Comparison of ENCODE assay signal across 11 cellular contexts in genomic region chr7:107559864-107560263, GRCh38. TPM values are rescaled to one million over a fixed set of nuclear protein-coding genes. Genes with fewer than 3 reads are reported as not detected.
DNase-seq lines count a peak whose midpoint lies in the region; TF ChIP-seq lines count a peak whose summit lies in the region.
"Had no signal": no experiment of that assay in that cellular context is flagged by ENCODE, and none has a peak within 500 bp of the region (broad histone marks: within the 10 kb centered on the region; RNA-seq: fewer than 3 reads in every experiment).

No MANE protein-coding gene starts in this region.

- H3K36me3 ChIP-seq in A673 (ENCODE audit: insufficient read depth, low read length, poor library complexity, severe bottlenecking): peaks cover 4% of the 10 kb centered on the region

- CTCF ChIA-PET in A673 (lab: Charles Lee): no interaction called here

- TF ChIP-seq CTCF in A673 (conservative IDR thresholded peaks at IDR 0.05; ENCODE audit: low read depth, low read length): no peak

- peaks cover 25% of the 10 kb centered on the region for H3K36me3 Mint-ChIP-seq in activated naive CD8-positive, alpha-beta T cell treated with anti-CD3 and anti-CD28 coated beads for 36 hours

- no peak overlapping the region for H3K4me3 Mint-ChIP-seq in activated naive CD8-positive, alpha-beta T cell treated with anti-CD3 and anti-CD28 coated beads for 36 hours
- H3K4me3 Mint-ChIP-seq: GM23338 had no signal

- peak; percentile 12 for DNase-seq in A673 (ENCODE audit: low spot score)
- peak; percentile 72 for DNase-seq in ELR (ENCODE audit: low read depth)
- DNase-seq in activated naive CD8-positive, alpha-beta T cell treated with anti-CD3 and anti-CD28 coated beads for 36 hours: no peak
- peak; percentile 22 for DNase-seq in foreskin melanocyte
- no peak for DNase-seq in DMS153 treated with DMSO at 0.1 percent for 48 hours (lab: John Stamatoyannopoulos, UW; ENCODE audit: unreplicated experiment)
- no peak for DNase-seq in HK-2 (ENCODE audit: unreplicated experiment)
- no peak for DNase-seq in islet precursor cell
- no peak for DNase-seq in caudate nucleus (lab: John Stamatoyannopoulos, UW)
- DNase-seq: activated gamma-delta T cell, NCI-H1092 treated with DMSO at 0.1 percent for 48 hours had no signal

- no peak overlapping the region for H3K4me3 ChIP-seq in A673 (ENCODE audit: low read depth, low read length, poor library complexity, severe bottlenecking)
- H3K4me3 ChIP-seq: GM23338 had no signal

- POLR2A ChIA-PET in A673 (lab: Charles Lee; ENCODE audit: low non-redundant PET): no interaction called here

- H3K27ac ChIP-seq in A673 (ENCODE audit: low read depth, low read length, poor library complexity, severe bottlenecking) (no peak overlapping the region), caudate nucleus (ENCODE audit: low read depth, low read length) (no peak overlapping the region)

- no peaks in the 10 kb centered on the region for H3K9me3 ChIP-seq in A673 (ENCODE audit: low read depth, low read length, poor library complexity, severe bottlenecking)

- H3K4me1 Mint-ChIP-seq in activated naive CD8-positive, alpha-beta T cell treated with anti-CD3 and anti-CD28 coated beads for 36 hours: peaks cover 55% of the 10 kb centered on the region

- H3K9me3 Mint-ChIP-seq in activated naive CD8-positive, alpha-beta T cell treated with anti-CD3 and anti-CD28 coated beads for 36 hours: no peaks in the 10 kb centered on the region
- H3K9me3 Mint-ChIP-seq: GM23338 had no signal

- no TSS peak for BruUV-seq in A673 (replicated peaks; lab: Mats Ljungman, UMichigan)

- peak overlapping the region; percentile 74 for H3K27ac Mint-ChIP-seq in activated naive CD8-positive, alpha-beta T cell treated with anti-CD3 and anti-CD28 coated beads for 36 hours
- H3K27ac Mint-ChIP-seq: GM23338 had no signal

- H3K4me1 ChIP-seq in A673 (ENCODE audit: insufficient read depth, low read length, poor library complexity, severe bottlenecking): peaks cover 12% of the 10 kb centered on the region

- no peaks in the 10 kb centered on the region for H3K27me3 ChIP-seq in A673 (replicated peaks; ENCODE audit: insufficient read depth, low read depth, low read length, poor library complexity)

- no peaks in the 10 kb centered on the region for H3K27me3 Mint-ChIP-seq in activated naive CD8-positive, alpha-beta T cell treated with anti-CD3 and anti-CD28 coated beads for 36 hours

- intact Hi-C loops in A673 (cut with micrococcal nuclease; ENCODE audit: unreplicated experiment): loop anchor here (5.0 kb wide), 1 partner anchor 88 kb away; the partner anchor contains the start of gene GPR22

RNA-seq across cellular contexts. Expression of gene COG5, which starts 3.9 kb away (rescaled TPM):
- total RNA-seq in A673 (2021): 32.2 and 34.1 TPM in 2 replicates
- 10 to 100 TPM; 29.6 TPM for total RNA-seq in activated naive CD8-positive, alpha-beta T cell treated with anti-CD3 and anti-CD28 coated beads for 36 hours

RNA-seq across cellular contexts. Expression of gene DUS4L, which starts 3.9 kb away (rescaled TPM):
- total RNA-seq in A673 (2021): 12.6 and 14.4 TPM in 2 replicates
- 10 to 100 TPM; 14.5 to 15.3 TPM for total RNA-seq in activated naive CD8-positive, alpha-beta T cell treated with anti-CD3 and anti-CD28 coated beads for 36 hours

RNA-seq across cellular contexts. Expression of gene BCAP29, which starts 20.2 kb away (rescaled TPM):
- total RNA-seq in A673 (2021): 30.3 and 32.0 TPM in 2 replicates
- 10 to 100 TPM; 23.8 to 25.7 TPM for total RNA-seq in activated naive CD8-positive, alpha-beta T cell treated with anti-CD3 and anti-CD28 coated beads for 36 hours

Comparison
In these comparisons a context has a peak if more than half of its experiments do, and no peak if none do; other contexts are left out.
1. DNase-seq: peak in A673 (single experiment), ELR (single experiment) and foreskin melanocyte (single experiment); none in activated naive CD8-positive, alpha-beta T cell treated with anti-CD3 and anti-CD28 coated beads for 36 hours (single experiment), DMS153 treated with DMSO at 0.1 percent for 48 hours (single experiment), HK-2 (single experiment), islet precursor cell (single experiment) and caudate nucleus (0 of 61).